In genomic region chr1:101474039-101474665, GRCh38 we compare ENCODE assay signal across 8 cellular contexts.
DNase-seq lines count a peak whose midpoint lies in the region; ATAC-seq, FAIRE-seq and TF ChIP-seq lines count a peak whose summit lies in the region.
"Had no signal": no experiment of that assay in that cellular context is flagged by ENCODE, and none has a peak within 500 bp of the region (broad histone marks: within the 10 kb centered on the region; RNA-seq: fewer than 3 reads in every experiment).

No MANE protein-coding gene starts in this region.

- peaks cover 16% of the 10 kb centered on the region for H3K9me3 Mint-ChIP-seq in T-helper 2 cell treated with Interferon-gamma antibody and Interleukin-4, amounts not matched to agents 5 μg/mL and 100 μg/mL, for 36 hours

- H3K27me3 Mint-ChIP-seq in T-helper 2 cell treated with Interferon-gamma antibody and Interleukin-4, amounts not matched to agents 5 μg/mL and 100 μg/mL, for 36 hours (ENCODE audit: low read depth) = peaks cover 5% of the 10 kb centered on the region

- DNase-seq in SK-MEL-5 (ENCODE audit: low read depth, low spot score) = peak; percentile 65
- DNase-seq in left lung = no peak
- DNase-seq in T-helper 2 cell treated with Interferon-gamma antibody and Interleukin-4, amounts not matched to agents 5 μg/mL and 100 μg/mL, for 36 hours (ENCODE audit: low spot score) = no peak
- DNase-seq in kidney = no peak
- no peak for DNase-seq in esophagus muscularis mucosa (ENCODE audit: extremely low spot score)

- H3K9me3 ChIP-seq in left lung = peaks cover 0 to 9% of the 10 kb centered on the region in 2 donors
- H3K9me3 ChIP-seq in kidney (ENCODE audit: control insufficient read depth in 1 of 2, low read length in 2 of 2) = peaks cover 0 to 7% of the 10 kb centered on the region in 2 donors
- H3K9me3 ChIP-seq in esophagus muscularis mucosa = peaks cover 0 to 7% (median 6%) of the 10 kb centered on the region in 4 donors
- H3K9me3 ChIP-seq: neutrophil had no signal

- no peaks in the 10 kb centered on the region for H3K4me1 Mint-ChIP-seq in T-helper 2 cell treated with Interferon-gamma antibody and Interleukin-4, amounts not matched to agents 5 μg/mL and 100 μg/mL, for 36 hours (ENCODE audit: low read depth)

- H3K4me1 ChIP-seq in left lung (no peaks in the 10 kb centered on the region), kidney (ENCODE audit: control insufficient read depth in 1 of 2, insufficient read depth in 1 of 2, low read depth in 1 of 2, low read length in 2 of 2) (no peaks in the 10 kb centered on the region), esophagus muscularis mucosa (no peaks in the 10 kb centered on the region)

- in situ Hi-C loops in SK-MEL-5 (cut with HindIII; ENCODE audit: low pct_unique_long_range_greater_than_20kb, low sequenced_read_pairs) = no loop called here

- ATAC-seq in HG03175 (IDR thresholded peaks at IDR 0.05; ENCODE audit: unreplicated experiment) (peak; percentile 52), left lung (peak; percentile 97)

- no peak for FAIRE-seq in kidney (lab: Jason Lieb, UNC)

- H3K4me3 ChIP-seq in left lung (no peak overlapping the region), kidney (ENCODE audit: low read length in 2 of 2) (no peak overlapping the region), esophagus muscularis mucosa (no peak overlapping the region)

- H3K9ac ChIP-seq in kidney (ENCODE audit: low read length in 2 of 2) = no peak overlapping the region

- peak; percentile 74 for TF ChIP-seq CTCF in GM12873 (IDR thresholded peaks at IDR 0.05; ENCODE audit: insufficient read depth, low read depth, low read length, missing control alignments)
- peak in 1 of 2 donors; percentile 30 for TF ChIP-seq CTCF in left lung (IDR thresholded peaks at IDR 0.05)
- TF ChIP-seq CTCF in kidney (IDR thresholded peaks at IDR 0.05; ENCODE audit: borderline replicate concordance, extremely low read depth, insufficient read depth) = no peak
- no peak for TF ChIP-seq CTCF in esophagus muscularis mucosa (IDR thresholded peaks at IDR 0.05)

- no peak for TF ChIP-seq EP300 in esophagus muscularis mucosa (IDR thresholded peaks at IDR 0.05)

- intact Hi-C loops in left lung (cut with DNase I) (no loop called here), kidney (cut with DNase I) (no loop called here), esophagus muscularis mucosa (cut with DNase I) (no loop called here)

- H3K36me3 ChIP-seq in left lung = no peaks in the 10 kb centered on the region
- no peaks in the 10 kb centered on the region for H3K36me3 ChIP-seq in kidney (ENCODE audit: control insufficient read depth in 1 of 2, insufficient read depth in 2 of 2, low read length in 2 of 2)
- H3K36me3 ChIP-seq in esophagus muscularis mucosa = no peaks in the 10 kb centered on the region
- H3K36me3 ChIP-seq: neutrophil had no signal

- H3K27ac Mint-ChIP-seq in T-helper 2 cell treated with Interferon-gamma antibody and Interleukin-4, amounts not matched to agents 5 μg/mL and 100 μg/mL, for 36 hours = no peak overlapping the region

- WGBS in esophagus muscularis mucosa = 5% methylated on average over 1 of the region's 1 CpG

- H3K27ac ChIP-seq in left lung (no peak overlapping the region), kidney (ENCODE audit: low read depth in 2 of 2, low read length in 2 of 2) (no peak overlapping the region), esophagus muscularis mucosa (replicated peaks in 1 of 4) (no peak overlapping the region)
- H3K27ac ChIP-seq: neutrophil had no signal

- no peaks in the 10 kb centered on the region for H3K36me3 Mint-ChIP-seq in T-helper 2 cell treated with Interferon-gamma antibody and Interleukin-4, amounts not matched to agents 5 μg/mL and 100 μg/mL, for 36 hours (ENCODE audit: low read depth)

- H3K27me3 ChIP-seq in left lung = no peaks in the 10 kb centered on the region
- no peaks in the 10 kb centered on the region for H3K27me3 ChIP-seq in esophagus muscularis mucosa
- H3K27me3 ChIP-seq: neutrophil had no signal

- no peak overlapping the region for H3K4me3 Mint-ChIP-seq in T-helper 2 cell treated with Interferon-gamma antibody and Interleukin-4, amounts not matched to agents 5 μg/mL and 100 μg/mL, for 36 hours

- no peak for TF ChIP-seq POLR2A in esophagus muscularis mucosa (IDR thresholded peaks at IDR 0.05; ENCODE audit: low read depth)
